In genomic region chr15:85838655-85839054, GRCh38 we compare ENCODE assay signal across 1 cellular context.
TF ChIP-seq lines count a peak whose summit lies in the region.

No MANE protein-coding gene starts in this region.

TF ChIP-seq in GM23338, 12 proteins besides CTCF, POLR2A, EP300 and RAD21 (continued from another document):
- TF ChIP-seq EZH2phosphoT487 (IDR thresholded peaks at IDR 0.05; ENCODE audit: unreplicated experiment), result no peak
- TF ChIP-seq ZNF331 (CRISPR knock-in tag; IDR thresholded peaks at IDR 0.05; ENCODE audit: low read depth), result no peak
- no peak for TF ChIP-seq JUNB (IDR thresholded peaks at IDR 0.05; ENCODE audit: unreplicated experiment)
- TF ChIP-seq EZH2 (IDR thresholded peaks at IDR 0.05; ENCODE audit: low read depth, unreplicated experiment), result no peak
- TF ChIP-seq ETS1 (IDR thresholded peaks at IDR 0.05), result no peak
- TF ChIP-seq CREB1 (CRISPR knock-in tag; IDR thresholded peaks at IDR 0.05; ENCODE audit: low read depth), result no peak
- TF ChIP-seq ZNF114 (CRISPR knock-in tag; IDR thresholded peaks at IDR 0.05), result no peak
- TF ChIP-seq NANOG (IDR thresholded peaks at IDR 0.05; ENCODE audit: borderline replicate concordance), result no peak
- TF ChIP-seq REST (IDR thresholded peaks at IDR 0.05; ENCODE audit: unreplicated experiment), result no peak
TF ChIP-seq in GM23338: peak in this region for 0.
